In genomic region chr11:38751421-38751820, GRCh38 we compare ENCODE assay signal across 27 cellular contexts.
"Had no signal": no experiment of that assay in that cellular context is flagged by ENCODE, and none has a peak within 500 bp of the region (broad histone marks: within the 10 kb centered on the region; RNA-seq: fewer than 3 reads in every experiment).

No MANE protein-coding gene starts in this region.

- H2AFZ ChIP-seq: hepatocyte had no signal

- H3K4me2 ChIP-seq: hepatocyte had no signal

- H3K4me1 ChIP-seq: left ventricle myocardium inferior, pancreas, prostate gland, sigmoid colon, spleen, suprapubic skin, tibial artery, upper lobe of right lung had no signal

- H3K4me1 Mint-ChIP-seq: memory B cell; naive thymus-derived CD4-positive, alpha-beta T cell; stimulated activated effector memory CD8-positive, alpha-beta T cell treated with anti-CD3 and anti-CD28 coated beads, Interleukin-12 subunit alpha, Interleukin-12 subunit beta, amount 100 ng/mL, for 72 hours had no signal

- H3K27me3 Mint-ChIP-seq: memory B cell; naive thymus-derived CD4-positive, alpha-beta T cell; natural killer cell treated with Interleukin-12 subunit alpha and Interleukin-12 subunit beta and Interleukin-15 and Interleukin-18, amount 100 ng/mL, for 72 hours; stimulated activated naive CD8-positive, alpha-beta T cell treated with anti-CD3 and anti-CD28 coated beads, Interleukin-15, Interleukin-2, amounts not matched to agents 100 ng/mL and 50 ng/mL, for 24 hours had no signal

- H3K27me3 ChIP-seq: hepatocyte, pancreas, sigmoid colon, spleen, suprapubic skin, tibial artery, upper lobe of right lung had no signal

- H3K4me3 ChIP-seq: hepatocyte, left ventricle myocardium inferior, lung, mucosa of descending colon, pancreas, prostate gland, sigmoid colon, spleen, suprapubic skin, thoracic aorta, tibial artery, upper lobe of right lung had no signal

- H3K27ac ChIP-seq: hepatocyte, left ventricle myocardium inferior, pancreas, prostate gland, sigmoid colon, spleen, suprapubic skin, thoracic aorta, tibial artery, upper lobe of right lung had no signal

- H3K9me3 ChIP-seq: pancreas, prostate gland, sigmoid colon, suprapubic skin, thoracic aorta, tibial artery, upper lobe of right lung had no signal

- H3K4me3 Mint-ChIP-seq: memory B cell; naive thymus-derived CD4-positive, alpha-beta T cell; natural killer cell treated with Interleukin-12 subunit alpha and Interleukin-12 subunit beta and Interleukin-15 and Interleukin-18, amount 100 ng/mL, for 72 hours; stimulated activated effector memory CD8-positive, alpha-beta T cell treated with anti-CD3 and anti-CD28 coated beads, Interleukin-12 subunit alpha, Interleukin-12 subunit beta, amount 100 ng/mL, for 72 hours; stimulated activated naive CD8-positive, alpha-beta T cell treated with anti-CD3 and anti-CD28 coated beads, Interleukin-15, Interleukin-2, amounts not matched to agents 100 ng/mL and 50 ng/mL, for 24 hours had no signal

- H3K36me3 ChIP-seq: left ventricle myocardium inferior, pancreas, prostate gland, sigmoid colon, spleen, suprapubic skin, thoracic aorta, tibial artery, upper lobe of right lung had no signal

- H3K36me3 Mint-ChIP-seq: memory B cell; naive thymus-derived CD4-positive, alpha-beta T cell; natural killer cell treated with Interleukin-12 subunit alpha and Interleukin-12 subunit beta and Interleukin-15 and Interleukin-18, amount 100 ng/mL, for 72 hours; stimulated activated effector memory CD8-positive, alpha-beta T cell treated with anti-CD3 and anti-CD28 coated beads, Interleukin-12 subunit alpha, Interleukin-12 subunit beta, amount 100 ng/mL, for 72 hours had no signal

- H3K79me2 ChIP-seq: hepatocyte had no signal

- DNase-seq: islet precursor cell; left ventricle myocardium inferior; midbrain; mucosa of descending colon; naive thymus-derived CD4-positive, alpha-beta T cell; nucleus accumbens; pancreas; posterior cingulate gyrus; retina; right cardiac atrium; sigmoid colon; small intestine; spleen; stimulated activated CD4-positive, alpha-beta T cell treated with anti-CD3 and anti-CD28 coated beads, Interleukin-4, amount 100 ng/mL, for 24 hours; stimulated activated naive CD4-positive, alpha-beta T cell; tibial artery; trophoblast cell; upper lobe of right lung had no signal

- H3K27ac Mint-ChIP-seq: memory B cell; natural killer cell treated with Interleukin-12 subunit alpha and Interleukin-12 subunit beta and Interleukin-15 and Interleukin-18, amount 100 ng/mL, for 72 hours; stimulated activated effector memory CD8-positive, alpha-beta T cell treated with anti-CD3 and anti-CD28 coated beads, Interleukin-12 subunit alpha, Interleukin-12 subunit beta, amount 100 ng/mL, for 72 hours; stimulated activated naive CD8-positive, alpha-beta T cell treated with anti-CD3 and anti-CD28 coated beads, Interleukin-15, Interleukin-2, amounts not matched to agents 100 ng/mL and 50 ng/mL, for 24 hours had no signal

- ATAC-seq: mucosa of descending colon; naive thymus-derived CD4-positive, alpha-beta T cell; natural killer cell treated with Interleukin-12 subunit alpha and Interleukin-12 subunit beta and Interleukin-15 and Interleukin-18, amount 100 ng/mL, for 72 hours; pancreas; right cardiac atrium; stimulated activated effector memory CD8-positive, alpha-beta T cell treated with anti-CD3 and anti-CD28 coated beads, Interleukin-12 subunit alpha, Interleukin-12 subunit beta, amount 100 ng/mL, for 72 hours; upper lobe of right lung had no signal

- H3K9me3 Mint-ChIP-seq: memory B cell; stimulated activated naive CD8-positive, alpha-beta T cell treated with anti-CD3 and anti-CD28 coated beads, Interleukin-15, Interleukin-2, amounts not matched to agents 100 ng/mL and 50 ng/mL, for 24 hours had no signal
